8 cellular contexts compared by ENCODE assay signal in genomic region chr2:32277363-32277673, GRCh38. TPM values are rescaled to one million over a fixed set of nuclear protein-coding genes. Genes with fewer than 3 reads are reported as not detected.
DNase-seq lines count a peak whose midpoint lies in the region; ATAC-seq and TF ChIP-seq lines count a peak whose summit lies in the region.

No MANE protein-coding gene starts in this region.

- H3K4me1 ChIP-seq in Caco-2, result peaks cover 6% of the 10 kb centered on the region; the same call in 1 of the 2 replicates
- H3K4me1 ChIP-seq in neuron (ENCODE audit: insufficient read depth, low read length), result peaks cover 12% of the 10 kb centered on the region

- POLR2A ChIA-PET in Caco-2 (lab: Charles Lee), result no interaction called here

- no peak for DNase-seq in Caco-2
- DNase-seq in Jurkat, Clone E6-1 (ENCODE audit: low read depth, low spot score), result no peak
- no peak for DNase-seq in dorsolateral prefrontal cortex
- no peak for DNase-seq in NCI-H1436 treated with DMSO at 0.1 percent for 48 hours (lab: John Stamatoyannopoulos, UW)
- no peak for DNase-seq in omental fat pad (ENCODE audit: low spot score)
- no peak for DNase-seq in islet precursor cell
- no peak for DNase-seq in stimulated activated CD4-positive, alpha-beta T cell treated with anti-CD3 and anti-CD28 coated beads, Interleukin-4, amount 100 ng/mL, for 4 hours

- CTCF ChIA-PET in Caco-2 (lab: Charles Lee), result no interaction called here

- peak overlapping the region; percentile 63 to 94 (median 84) for H3K27ac ChIP-seq in dorsolateral prefrontal cortex

- intact Hi-C loops in Caco-2 (cut with micrococcal nuclease; ENCODE audit: unreplicated experiment), result loop anchor here (1.0 to 2.0 kb wide), 2 partner anchors 52 to 79 kb away; partner anchors contain the start of gene BIRC6
- intact Hi-C loops in dorsolateral prefrontal cortex (cut with DNase I), result loop anchor here (1.0 to 10.0 kb wide), 5 partner anchors 77 to 213 kb away; partner anchors contain the start of genes BIRC6 (in 2 of the 2), SLC30A6 (in 2 of the 2) and SPAST (in 1 of the 2)

- TF ChIP-seq CTCF in Caco-2 (IDR thresholded peaks at IDR 0.05; ENCODE audit: insufficient read depth in 1 of 2, low read depth in 1 of 2, low read length in 1 of 2, severe bottlenecking in 1 of 2, unreplicated experiment in 1 of 2), result no peak
- TF ChIP-seq CTCF in dorsolateral prefrontal cortex (IDR thresholded peaks at IDR 0.05 in 54 of 56, conservative IDR thresholded peaks at IDR 0.05 in 2 of 56; ENCODE audit: low read depth in 1 of 56, partially characterized antibody in 56 of 56), result no peak
- no peak for TF ChIP-seq CTCF in omental fat pad (IDR thresholded peaks at IDR 0.05)

- H2AFZ ChIP-seq in neuron (ENCODE audit: low read depth, low read length), result peak overlapping the region; percentile 91

- peaks cover 27% of the 10 kb centered on the region for H3K36me3 Mint-ChIP-seq in Caco-2 (ENCODE audit: insufficient read depth, unreplicated experiment)

- no peaks in the 10 kb centered on the region for H3K36me3 ChIP-seq in Caco-2 (ENCODE audit: control insufficient read depth, insufficient read depth, low read length)
- peaks cover 11% of the 10 kb centered on the region for H3K36me3 ChIP-seq in neuron (ENCODE audit: insufficient read depth, low read length)

- peak overlapping the region; percentile 83 for H3K4me3 Mint-ChIP-seq in Caco-2 (ENCODE audit: unreplicated experiment)

- no peaks in the 10 kb centered on the region for H3K27me3 Mint-ChIP-seq in Caco-2 (ENCODE audit: insufficient read depth, unreplicated experiment)

- H3K27me3 ChIP-seq in Caco-2 (replicated peaks; ENCODE audit: control insufficient read depth, insufficient read depth, low read length) (no peaks in the 10 kb centered on the region), dorsolateral prefrontal cortex (peaks cover 0 to 9% (median 0%) of the 10 kb centered on the region in 45 donors), neuron (ENCODE audit: insufficient read depth, low read length) (no peaks in the 10 kb centered on the region)

- peak overlapping the region; percentile 92 for H3K27ac Mint-ChIP-seq in Caco-2 (ENCODE audit: unreplicated experiment)

- ATAC-seq in omental fat pad (ENCODE audit: low FRiP score), result no peak

- H3K9me3 ChIP-seq in Caco-2, result no peaks in the 10 kb centered on the region
- no peaks in the 10 kb centered on the region for H3K9me3 ChIP-seq in neuron (ENCODE audit: low read length)

- TSS peak; percentile 91 for BruUV-seq in Caco-2 (replicated peaks; lab: Mats Ljungman, UMichigan)

- no peaks in the 10 kb centered on the region for H3K4me1 Mint-ChIP-seq in Caco-2 (ENCODE audit: low read depth, unreplicated experiment)

- no peaks in the 10 kb centered on the region for H3K9me3 Mint-ChIP-seq in Caco-2 (ENCODE audit: unreplicated experiment)

- H3K4me3 ChIP-seq in Caco-2 (ENCODE audit: low read depth, low read length) (peak overlapping the region; percentile 77), dorsolateral prefrontal cortex (peak overlapping the region; percentile 68 to 100 (median 96)), neuron (ENCODE audit: low read length) (peak overlapping the region; percentile 87)
- peak overlapping the region; percentile 77 for H3K4me3 ChIP-seq in Jurkat, Clone E6-1 (ENCODE audit: low read length)

RNA-seq across cellular contexts. Expression of gene YIPF4, which starts 0.4 kb away (rescaled TPM):
- total RNA-seq in Caco-2 (2022), result 46.4 and 60.2 TPM in 2 replicates
- 11.2 TPM for polyA plus RNA-seq in Jurkat, Clone E6-1 (2012; ENCODE audit: insufficient read depth, insufficient read length)
- total RNA-seq in dorsolateral prefrontal cortex, result 10 to 100 TPM; 30.3 to 73.0 (median 46.0) TPM
- 10 to 100 TPM; 12.2 to 33.9 (median 16.9) TPM for total RNA-seq in omental fat pad

RNA-seq across cellular contexts. Expression of gene NLRC4, which starts 12.6 kb away (rescaled TPM):
- total RNA-seq in Caco-2 (2022), result not detected in 2 replicates
- polyA plus RNA-seq in Jurkat, Clone E6-1 (2012; ENCODE audit: insufficient read depth, insufficient read length), result not detected
- total RNA-seq in dorsolateral prefrontal cortex, result 1 to 10 TPM in 43 of 120 experiments, under 1 TPM in 74, not detected in 3; 0.14 to 3.8 (median 0.80) TPM
- total RNA-seq in omental fat pad, result 1 to 10 TPM; 2.8 to 8.9 (median 6.7) TPM
